26 cellular contexts compared by ENCODE assay signal in genomic region chr17:75828741-75829140, GRCh38. TPM values are rescaled to one million over a fixed set of nuclear protein-coding genes. Genes with fewer than 3 reads are reported as not detected.
A peak's percentile ranks its signal among the peaks of the same experiment; 100 is the strongest.
DNase-seq lines count a peak whose midpoint lies in the region; ATAC-seq, FAIRE-seq and TF ChIP-seq lines count a peak whose summit lies in the region.
"Had no signal": no experiment of that assay in that cellular context is flagged by ENCODE, and none has a peak within 500 bp of the region (broad histone marks: within the 10 kb centered on the region; RNA-seq: fewer than 3 reads in every experiment).

No MANE protein-coding gene starts in this region.

- H3K27me3 ChIP-seq in CD8-positive, alpha-beta T cell (ENCODE audit: insufficient read depth, low read length): no peaks in the 10 kb centered on the region
- no peaks in the 10 kb centered on the region for H3K27me3 ChIP-seq in GM12878 (replicated peaks in 1 of 2; ENCODE audit: control insufficient read depth in 2 of 2, insufficient read depth in 2 of 2, low read length in 1 of 2)
- no peaks in the 10 kb centered on the region for H3K27me3 ChIP-seq in naive thymus-derived CD4-positive, alpha-beta T cell (ENCODE audit: control insufficient read depth in 2 of 2, insufficient read depth in 2 of 2, low read length in 2 of 2)
- H3K27me3 ChIP-seq: adrenal gland had no signal

- H3K36me3 ChIP-seq in CD8-positive, alpha-beta T cell (ENCODE audit: insufficient read depth, low read length): peaks cover 29% of the 10 kb centered on the region
- H3K36me3 ChIP-seq in GM12878 (ENCODE audit: control insufficient read depth in 2 of 2, insufficient read depth in 2 of 2, low read length in 1 of 2): peaks cover 3% of the 10 kb centered on the region in 2 experiments; a peak in 3 of 4 replicates
- peaks cover 4 to 72% (median 14%) of the 10 kb centered on the region in 3 experiments for H3K36me3 ChIP-seq in naive thymus-derived CD4-positive, alpha-beta T cell (ENCODE audit: control insufficient read depth in 2 of 3, insufficient read depth in 3 of 3, low read length in 3 of 3)

- H3K36me3 Mint-ChIP-seq in activated CD8-positive, alpha-beta memory T cell treated with anti-CD3 and anti-CD28 coated beads, Interleukin-2, amount 10 ng/mL, durations not matched to agents 7 days and 5 days: peaks cover 28% of the 10 kb centered on the region
- peaks cover 47% of the 10 kb centered on the region for H3K36me3 Mint-ChIP-seq in CD8-positive, alpha-beta T cell
- H3K36me3 Mint-ChIP-seq in naive thymus-derived CD4-positive, alpha-beta T cell: peaks cover 0 to 13% (median 3%) of the 10 kb centered on the region in 5 donors
- H3K36me3 Mint-ChIP-seq: brain had no signal

- no peak for DNase-seq in activated CD8-positive, alpha-beta memory T cell treated with anti-CD3 and anti-CD28 coated beads, Interleukin-2, amount 10 ng/mL, durations not matched to agents 7 days and 5 days
- DNase-seq in activated CD8-positive, alpha-beta memory T cell treated with anti-CD3 and anti-CD28 coated beads for 24 hours: no peak
- DNase-seq in CD8-positive, alpha-beta T cell: no peak
- DNase-seq in GM12878 (ENCODE audit: low read depth, low spot score): no peak
- DNase-seq in naive thymus-derived CD4-positive, alpha-beta T cell: peak in 1 of 9 donors; percentile 5
- DNase-seq in NCI-H226: no peak
- DNase-seq in NCI-H1092 treated with DMSO at 0.1 percent for 48 hours (lab: John Stamatoyannopoulos, UW): no peak
- no peak for DNase-seq in GM12891 (ENCODE audit: insufficient read length, low spot score)
- DNase-seq: activated CD4-positive, alpha-beta T cell treated with anti-CD3 and anti-CD28 coated beads, Interleukin-2, amount 50 U/mL, for 48 hours; activated T-cell treated with anti-CD3 and anti-CD28 coated beads, Interleukin-2, amount 50 U/mL, for 4 hours; adrenal gland; left colon; midbrain; NCI-H1048; NCI-H187; NCI-H345; NCI-H748 treated with DMSO at 0.1 percent for 48 hours; nephron progenitor cell had no signal

- no peak overlapping the region for H3K9ac ChIP-seq in GM12878 (ENCODE audit: control insufficient read depth, insufficient read depth, low read length)

- WGBS in GM12878 (ENCODE audit: insufficient coverage, insufficient replicate concordance, low lambda C conversion rate, missing lambda C conversion rate): 93% methylated on average over 16 of the region's 19 CpGs

- peaks cover 40% of the 10 kb centered on the region for H3K4me1 ChIP-seq in CD8-positive, alpha-beta T cell (ENCODE audit: insufficient read depth, low read length)
- no peaks in the 10 kb centered on the region for H3K4me1 ChIP-seq in GM12878 (ENCODE audit: control insufficient read depth, insufficient read depth, low read length)
- H3K4me1 ChIP-seq in naive thymus-derived CD4-positive, alpha-beta T cell (ENCODE audit: control insufficient read depth in 2 of 2, insufficient read depth in 2 of 2, low read length in 2 of 2): peaks cover 18 to 21% of the 10 kb centered on the region in 2 donors
- H3K4me1 ChIP-seq: HAP-1 had no signal

- no peak overlapping the region for H3K4me2 ChIP-seq in GM12878 (ENCODE audit: control insufficient read depth, insufficient read depth)
- H3K4me2 ChIP-seq: A549 had no signal

- BruUV-seq in GM12878 (replicated peaks; lab: Mats Ljungman, UMichigan): no TSS peak

- H3K9me3 Mint-ChIP-seq in activated CD8-positive, alpha-beta memory T cell treated with anti-CD3 and anti-CD28 coated beads, Interleukin-2, amount 10 ng/mL, durations not matched to agents 7 days and 5 days (ENCODE audit: low read depth): no peaks in the 10 kb centered on the region
- no peaks in the 10 kb centered on the region for H3K9me3 Mint-ChIP-seq in CD8-positive, alpha-beta T cell
- H3K9me3 Mint-ChIP-seq in naive thymus-derived CD4-positive, alpha-beta T cell: no peaks in the 10 kb centered on the region
- H3K9me3 Mint-ChIP-seq: activated T-cell treated with anti-CD3 and anti-CD28 coated beads, Interleukin-2, amount 50 U/mL, for 4 hours; brain; nephron progenitor cell; T-helper 2 cell treated with Interferon-gamma antibody and Interleukin-4, amounts not matched to agents 5 μg/mL and 100 μg/mL, for 36 hours had no signal

- no peak overlapping the region for H3K4me3 Mint-ChIP-seq in activated CD8-positive, alpha-beta memory T cell treated with anti-CD3 and anti-CD28 coated beads, Interleukin-2, amount 10 ng/mL, durations not matched to agents 7 days and 5 days
- H3K4me3 Mint-ChIP-seq in CD8-positive, alpha-beta T cell: no peak overlapping the region
- no peak overlapping the region for H3K4me3 Mint-ChIP-seq in naive thymus-derived CD4-positive, alpha-beta T cell
- H3K4me3 Mint-ChIP-seq: activated T-cell treated with anti-CD3 and anti-CD28 coated beads, Interleukin-2, amount 50 U/mL, for 4 hours had no signal

- TF ChIP-seq RAD21 in GM12878 (IDR thresholded peaks at IDR 0.05; ENCODE audit: insufficient read depth, low read depth, low read length): no peak

- TF ChIP-seq CTCF in CD8-positive, alpha-beta T cell (IDR thresholded peaks at IDR 0.05): no peak
- TF ChIP-seq CTCF in GM12878 (IDR thresholded peaks at IDR 0.05 in 2 of 3, conservative IDR thresholded peaks at IDR 0.05 in 1 of 3; ENCODE audit: control insufficient read depth in 2 of 3, extremely low read depth in 1 of 3, insufficient read depth in 1 of 3, low read depth in 3 of 3, low read length in 3 of 3): no peak

- H3K27ac ChIP-seq in CD8-positive, alpha-beta T cell (ENCODE audit: low read depth, low read length): peak overlapping the region; percentile 50
- no peak overlapping the region for H3K27ac ChIP-seq in GM12878 (ENCODE audit: control insufficient read depth, insufficient read depth)
- peak overlapping the region; percentile 67 for H3K27ac ChIP-seq in naive thymus-derived CD4-positive, alpha-beta T cell (ENCODE audit: low read depth, low read length)
- H3K27ac ChIP-seq: A549, epithelial cell of prostate, VCaP had no signal

- CTCF ChIA-PET in activated CD8-positive, alpha-beta memory T cell treated with anti-CD3 and anti-CD28 coated beads, Interleukin-2, amount 10 ng/mL, durations not matched to agents 7 days and 5 days (lab: Charles Lee): interaction anchor here (1.0 to 3.4 kb wide), 10 partner anchors 15 to 75 kb away, joined by 3 to 19 read pairs (median 8); partner anchors contain the start of genes GALK1, UNC13D, UNK and WBP2
- CTCF ChIA-PET in CD8-positive, alpha-beta T cell (lab: Charles Lee): interaction anchor here (0.8 to 5.4 kb wide), 11 partner anchors 8 to 203 kb away, joined by 3 to 38 read pairs (median 4); partner anchors contain the start of genes GALK1, UNK and WBP2
- CTCF ChIA-PET in GM12878 (lab: Yijun Ruan, JAX): interaction anchor here (1.0 to 5.9 kb wide), 7 partner anchors 12 to 75 kb away, joined by 3 to 63 read pairs (median 9); partner anchors contain the start of genes GALK1 and UNK
- CTCF ChIA-PET in naive thymus-derived CD4-positive, alpha-beta T cell (lab: Charles Lee): interaction anchor here (0.8 to 4.7 kb wide), 4 partner anchors 12 to 75 kb away, joined by 3 to 30 read pairs (median 10); partner anchors contain the start of gene UNK

- FAIRE-seq in GM12878 (lab: Jason Lieb, UNC): no peak
- no peak for FAIRE-seq in GM12891 (lab: Jason Lieb, UNC)
- FAIRE-seq: A549 had no signal

- RAD21 ChIA-PET in GM12878 (lab: Charles Lee; ENCODE audit: unreplicated experiment): interaction anchor here (1.8 kb wide), 1 partner anchor 75 kb away, joined by 12 read pairs; no protein-coding TSS in a partner anchor

- no peak for TF ChIP-seq EP300 in GM12878 (IDR thresholded peaks at IDR 0.05; ENCODE audit: borderline replicate concordance in 1 of 2, control insufficient read depth in 1 of 2, low read depth in 2 of 2, low read length in 2 of 2)

- intact Hi-C loops in CD8-positive, alpha-beta T cell (cut with DNase I, micrococcal nuclease): loop anchor here (2.0 kb wide), 2 partner anchors 44 to 64 kb away; partner anchors contain the start of genes UNK (in 2 of the 2) and GALK1 (in 1 of the 2)
- intact Hi-C loops in GM12878 (cut with micrococcal nuclease; ENCODE audit: unreplicated experiment): no loop called here
- intact Hi-C loops in naive thymus-derived CD4-positive, alpha-beta T cell (cut with micrococcal nuclease): loop anchor here in 1 of 2 donors (5.0 kb wide), 1 partner anchor 51 kb away; a partner anchor contains a TSS

- no peak overlapping the region for H2AFZ ChIP-seq in GM12878 (ENCODE audit: control insufficient read depth, low read depth, low read length)

- SMC1A ChIA-PET in GM12878 (lab: Charles Lee; ENCODE audit: uncharacterized antibody, unreplicated experiment): no interaction called here

- no peaks in the 10 kb centered on the region for H3K79me2 ChIP-seq in GM12878 (ENCODE audit: control insufficient read depth, insufficient read depth, low read length)

- H4K20me1 ChIP-seq in GM12878 (ENCODE audit: control insufficient read depth, insufficient read depth): no peaks in the 10 kb centered on the region

- H3K4me1 Mint-ChIP-seq in activated CD8-positive, alpha-beta memory T cell treated with anti-CD3 and anti-CD28 coated beads, Interleukin-2, amount 10 ng/mL, durations not matched to agents 7 days and 5 days: peaks cover 29% of the 10 kb centered on the region
- peaks cover 32% of the 10 kb centered on the region for H3K4me1 Mint-ChIP-seq in CD8-positive, alpha-beta T cell (ENCODE audit: low read depth)
- peaks cover 17 to 27% (median 22%) of the 10 kb centered on the region in 7 donors for H3K4me1 Mint-ChIP-seq in naive thymus-derived CD4-positive, alpha-beta T cell

- POLR2A ChIA-PET in CD8-positive, alpha-beta T cell (lab: Charles Lee): interaction anchor here (2.1 to 3.8 kb wide), 3 partner anchors 26 to 64 kb away, joined by 8 to 20 read pairs (median 16); partner anchors contain the start of genes GALK1 and WBP2
- POLR2A ChIA-PET in GM12878 (lab: Charles Lee): interaction anchor here (0.7 kb wide), 1 partner anchor 9 kb away, joined by 6 read pairs; no protein-coding TSS in a partner anchor
- POLR2A ChIA-PET in naive thymus-derived CD4-positive, alpha-beta T cell (lab: Charles Lee): interaction anchor here (1.0 to 8.6 kb wide), 8 partner anchors 10 to 75 kb away, joined by 4 to 77 read pairs (median 6); partner anchors contain the start of genes GALK1, UNC13D and WBP2

- no peaks in the 10 kb centered on the region for H3K27me3 Mint-ChIP-seq in activated CD8-positive, alpha-beta memory T cell treated with anti-CD3 and anti-CD28 coated beads, Interleukin-2, amount 10 ng/mL, durations not matched to agents 7 days and 5 days
- no peaks in the 10 kb centered on the region for H3K27me3 Mint-ChIP-seq in CD8-positive, alpha-beta T cell (ENCODE audit: low read depth)
- no peaks in the 10 kb centered on the region for H3K27me3 Mint-ChIP-seq in naive thymus-derived CD4-positive, alpha-beta T cell
- H3K27me3 Mint-ChIP-seq: B cell, progenitor cell of endocrine pancreas had no signal

- TF ChIP-seq POLR2A in GM12878 (IDR thresholded peaks at IDR 0.05; ENCODE audit: low read depth, low read length) (peak; percentile 48; the same call in 1 of the 2 replicates), GM12891 (IDR thresholded peaks at IDR 0.05; ENCODE audit: low read depth, low read length) (no peak)

- in situ Hi-C loops in GM12878 (cut with MboI): no loop called here

- no peaks in the 10 kb centered on the region for H3K9me3 ChIP-seq in CD8-positive, alpha-beta T cell (ENCODE audit: low read length)
- no peaks in the 10 kb centered on the region for H3K9me3 ChIP-seq in GM12878 (replicated peaks; ENCODE audit: control insufficient read depth, insufficient read depth, low read length)
- H3K9me3 ChIP-seq in naive thymus-derived CD4-positive, alpha-beta T cell (ENCODE audit: control insufficient read depth in 2 of 3, low read length in 3 of 3): no peaks in the 10 kb centered on the region
- H3K9me3 ChIP-seq: A549, adrenal gland, HAP-1 had no signal

- no peak overlapping the region for H3K4me3 ChIP-seq in CD8-positive, alpha-beta T cell (ENCODE audit: low read depth, low read length)
- no peak overlapping the region for H3K4me3 ChIP-seq in GM12878
- H3K4me3 ChIP-seq in naive thymus-derived CD4-positive, alpha-beta T cell (ENCODE audit: low read length): no peak overlapping the region
- H3K4me3 ChIP-seq: A549, adrenal gland, HAP-1 had no signal

- peak overlapping the region; percentile 19 for H3K27ac Mint-ChIP-seq in activated CD8-positive, alpha-beta memory T cell treated with anti-CD3 and anti-CD28 coated beads, Interleukin-2, amount 10 ng/mL, durations not matched to agents 7 days and 5 days
- H3K27ac Mint-ChIP-seq in CD8-positive, alpha-beta T cell: no peak overlapping the region
- no peak overlapping the region for H3K27ac Mint-ChIP-seq in naive thymus-derived CD4-positive, alpha-beta T cell

- ATAC-seq in activated CD8-positive, alpha-beta memory T cell treated with anti-CD3 and anti-CD28 coated beads, Interleukin-2, amount 10 ng/mL, durations not matched to agents 7 days and 5 days: no peak
- no peak for ATAC-seq in CD8-positive, alpha-beta T cell
- no peak for ATAC-seq in GM12878
- no peak for ATAC-seq in naive thymus-derived CD4-positive, alpha-beta T cell
- ATAC-seq: left colon had no signal

RNA-seq across cellular contexts. Expression of gene UNC13D, which starts 15.5 kb away (rescaled TPM):
- total RNA-seq in activated CD8-positive, alpha-beta memory T cell treated with anti-CD3 and anti-CD28 coated beads, Interleukin-2, amount 10 ng/mL, durations not matched to agents 7 days and 5 days: 100 to 1,000 TPM; 212 to 218 TPM
- 100 to 1,000 TPM; 123 to 124 TPM for total RNA-seq in CD8-positive, alpha-beta T cell
- total RNA-seq in GM12878 (2013; cell fraction: nucleolus; rRNA removed): 128 and 142 TPM in 2 replicates
- total RNA-seq in GM12878 (2014; rRNA removed) (37.9 and 45.2 TPM in 2 replicates), GM12878 (2014; rRNA removed; fragmentation: Illumina TruSeq; extraction: Trizol) (10.0 and 10.3 TPM in 2 replicates), GM12878 (2021) (58.6 and 63.9 TPM in 2 replicates)
- 46.6 TPM for polyA plus RNA-seq in GM12878 (2011; ENCODE audit: low read depth)
- polyA plus RNA-seq in GM12878 (2011; rRNA removed) (9.2 and 15.5 TPM in 2 replicates), GM12878 (2014; fragmentation: Illumina TruSeq; extraction: Trizol) (4.0 and 14.4 TPM in 2 replicates), GM12878 (2014; fragmentation: Nextera tagmentation; extraction: Ambion mirVana) (1 to 10 TPM in 1 of 2 experiments, under 1 TPM in 1; 0.32 to 1.6 TPM), GM12878 (2014; rRNA removed) (37.1 and 46.0 TPM in 2 replicates), GM12878 (2016; fragmentation: Nextera tagmentation; extraction: Ambion mirVana) (10 to 100 TPM; 34.9 to 37.4 TPM)
- 11.1 and 15.5 TPM in 2 replicates for polyA plus RNA-seq in GM12878 (2011; cell fraction: cytosol; rRNA removed)
- 157 and 179 TPM in 2 replicates for polyA plus RNA-seq in GM12878 (2011; cell fraction: nucleus; rRNA removed)
- 42.6 and 46.6 TPM in 2 replicates for polyA plus RNA-seq in GM12878 (2012)
- 12.5 and 23.1 TPM in 2 replicates for polyA minus RNA-seq in GM12878 (2011; rRNA and poly(A)+ RNA removed)
- polyA minus RNA-seq in GM12878 (2011; cell fraction: cytosol; rRNA and poly(A)+ RNA removed): 9.7 and 12.6 TPM in 2 replicates
- 47.1 and 66.4 TPM in 2 replicates for polyA minus RNA-seq in GM12878 (2011; cell fraction: nucleus; rRNA and poly(A)+ RNA removed)
- 100 to 1,000 TPM; 145 to 201 (median 152) TPM for total RNA-seq in naive thymus-derived CD4-positive, alpha-beta T cell
- polyA plus RNA-seq in naive thymus-derived CD4-positive, alpha-beta T cell: 10 to 100 TPM; 44.5 to 83.3 TPM
- polyA plus RNA-seq in GM12891 (2012; ENCODE audit: low read depth, missing spikeins): 25.9 TPM

RNA-seq across cellular contexts. Expression of gene WBP2, which starts 26.4 kb away (rescaled TPM):
- total RNA-seq in activated CD8-positive, alpha-beta memory T cell treated with anti-CD3 and anti-CD28 coated beads, Interleukin-2, amount 10 ng/mL, durations not matched to agents 7 days and 5 days: 10 to 100 TPM; 71.3 to 79.1 TPM
- total RNA-seq in CD8-positive, alpha-beta T cell: 10 to 100 TPM; 69.1 to 80.2 TPM
- total RNA-seq in GM12878 (2013; cell fraction: nucleolus; rRNA removed): 24.5 and 27.7 TPM in 2 replicates
- total RNA-seq in GM12878 (2014; rRNA removed) (26.0 and 28.4 TPM in 2 replicates), GM12878 (2014; rRNA removed; fragmentation: Illumina TruSeq; extraction: Trizol) (11.8 and 12.1 TPM in 2 replicates), GM12878 (2021) (53.9 and 56.4 TPM in 2 replicates)
- polyA plus RNA-seq in GM12878 (2011; ENCODE audit: low read depth): 45.2 TPM
- polyA plus RNA-seq in GM12878 (2011; rRNA removed) (12.7 and 18.6 TPM in 2 replicates), GM12878 (2014; fragmentation: Illumina TruSeq; extraction: Trizol) (40.8 and 53.4 TPM in 2 replicates), GM12878 (2014; fragmentation: Nextera tagmentation; extraction: Ambion mirVana) (1 to 10 TPM; 1.5 to 3.0 TPM), GM12878 (2014; rRNA removed) (26.6 and 30.9 TPM in 2 replicates), GM12878 (2016; fragmentation: Nextera tagmentation; extraction: Ambion mirVana) (10 to 100 TPM; 49.8 to 57.3 TPM)
- polyA plus RNA-seq in GM12878 (2011; cell fraction: cytosol; rRNA removed): 18.8 and 21.9 TPM in 2 replicates
- polyA plus RNA-seq in GM12878 (2011; cell fraction: nucleus; rRNA removed): 60.2 and 65.4 TPM in 2 replicates
- polyA plus RNA-seq in GM12878 (2012): 80.3 and 82.1 TPM in 2 replicates
- polyA minus RNA-seq in GM12878 (2011; rRNA and poly(A)+ RNA removed): 20.7 and 21.9 TPM in 2 replicates
- polyA minus RNA-seq in GM12878 (2011; cell fraction: cytosol; rRNA and poly(A)+ RNA removed): 11.9 and 13.1 TPM in 2 replicates
- 21.2 and 23.5 TPM in 2 replicates for polyA minus RNA-seq in GM12878 (2011; cell fraction: nucleus; rRNA and poly(A)+ RNA removed)
- total RNA-seq in naive thymus-derived CD4-positive, alpha-beta T cell: 100 to 1,000 TPM in 3 of 5 experiments, 10 to 100 TPM in 2; 87.7 to 159 (median 112) TPM
- 10 to 100 TPM; 84.8 to 99.4 TPM for polyA plus RNA-seq in naive thymus-derived CD4-positive, alpha-beta T cell
- polyA plus RNA-seq in GM12891 (2012; ENCODE audit: low read depth, missing spikeins): 60.5 TPM

RNA-seq across cellular contexts. Expression of gene UNK, which starts 44.1 kb away (rescaled TPM):
- total RNA-seq in activated CD8-positive, alpha-beta memory T cell treated with anti-CD3 and anti-CD28 coated beads, Interleukin-2, amount 10 ng/mL, durations not matched to agents 7 days and 5 days: 10 to 100 TPM; 32.8 to 33.1 TPM
- 10 to 100 TPM; 37.3 to 42.8 TPM for total RNA-seq in CD8-positive, alpha-beta T cell
- total RNA-seq in GM12878 (2013; cell fraction: nucleolus; rRNA removed): 197 and 212 TPM in 2 replicates
- total RNA-seq in GM12878 (2014; rRNA removed): 26.7 and 32.6 TPM in 2 replicates
- 23.8 and 25.9 TPM in 2 replicates for total RNA-seq in GM12878 (2014; rRNA removed; fragmentation: Illumina TruSeq; extraction: Trizol)
- total RNA-seq in GM12878 (2021): 32.2 and 34.5 TPM in 2 replicates
- 6.2 TPM for polyA plus RNA-seq in GM12878 (2011; ENCODE audit: low read depth)
- polyA plus RNA-seq in GM12878 (2011; rRNA removed): 30.8 and 33.2 TPM in 2 replicates
- polyA plus RNA-seq in GM12878 (2011; cell fraction: cytosol; rRNA removed): 17.2 and 20.1 TPM in 2 replicates
- polyA plus RNA-seq in GM12878 (2011; cell fraction: nucleus; rRNA removed): 36.8 and 48.3 TPM in 2 replicates
- 18.8 and 20.3 TPM in 2 replicates for polyA plus RNA-seq in GM12878 (2012)
- 25.2 and 26.9 TPM in 2 replicates for polyA plus RNA-seq in GM12878 (2014; fragmentation: Illumina TruSeq; extraction: Trizol)
- 10 to 100 TPM in 1 of 2 experiments, 1 to 10 TPM in 1; 8.9 to 11.9 TPM for polyA plus RNA-seq in GM12878 (2014; fragmentation: Nextera tagmentation; extraction: Ambion mirVana)
- 29.7 and 31.1 TPM in 2 replicates for polyA plus RNA-seq in GM12878 (2014; rRNA removed)
- polyA plus RNA-seq in GM12878 (2016; fragmentation: Nextera tagmentation; extraction: Ambion mirVana): 10 to 100 TPM; 27.6 to 27.8 TPM
- polyA minus RNA-seq in GM12878 (2011; rRNA and poly(A)+ RNA removed): 48.5 and 52.4 TPM in 2 replicates
- 11.5 and 12.8 TPM in 2 replicates for polyA minus RNA-seq in GM12878 (2011; cell fraction: cytosol; rRNA and poly(A)+ RNA removed)
- polyA minus RNA-seq in GM12878 (2011; cell fraction: nucleus; rRNA and poly(A)+ RNA removed): 41.1 and 51.5 TPM in 2 replicates
- 10 to 100 TPM; 32.0 to 49.8 (median 41.0) TPM for total RNA-seq in naive thymus-derived CD4-positive, alpha-beta T cell
- polyA plus RNA-seq in naive thymus-derived CD4-positive, alpha-beta T cell: 10 to 100 TPM; 21.5 to 22.1 TPM
- 20.3 TPM for polyA plus RNA-seq in GM12891 (2012; ENCODE audit: low read depth, missing spikeins)

RNA-seq across cellular contexts. Expression of gene TRIM47, which starts 49.6 kb away (rescaled TPM):
- 10 to 100 TPM; 13.4 to 24.3 TPM for total RNA-seq in activated CD8-positive, alpha-beta memory T cell treated with anti-CD3 and anti-CD28 coated beads, Interleukin-2, amount 10 ng/mL, durations not matched to agents 7 days and 5 days
- total RNA-seq in CD8-positive, alpha-beta T cell: 1 to 10 TPM; 1.6 to 1.7 TPM
- total RNA-seq in GM12878 (2013; cell fraction: nucleolus; rRNA removed): 4.6 and 7.4 TPM in 2 replicates
- total RNA-seq in GM12878 (2014; rRNA removed) (9.6 and 9.8 TPM in 2 replicates), GM12878 (2014; rRNA removed; fragmentation: Illumina TruSeq; extraction: Trizol) (3.7 and 4.3 TPM in 2 replicates), GM12878 (2021) (8.6 and 9.8 TPM in 2 replicates)
- 0.16 TPM for polyA plus RNA-seq in GM12878 (2011; ENCODE audit: low read depth)
- polyA plus RNA-seq in GM12878 (2011; rRNA removed) (0.12 and 0.35 TPM in 2 replicates), GM12878 (2014; fragmentation: Illumina TruSeq; extraction: Trizol) (0.84 and 4.6 TPM in 2 replicates), GM12878 (2014; fragmentation: Nextera tagmentation; extraction: Ambion mirVana) (1 to 10 TPM in 1 of 2 experiments, under 1 TPM in 1; 0.79 to 1.8 TPM), GM12878 (2014; rRNA removed) (8.4 and 11.3 TPM in 2 replicates), GM12878 (2016; fragmentation: Nextera tagmentation; extraction: Ambion mirVana) (1 to 10 TPM; 6.1 to 9.7 TPM)
- 0.64 and 0.93 TPM in 2 replicates for polyA plus RNA-seq in GM12878 (2011; cell fraction: cytosol; rRNA removed)
- 0.48 and 1.5 TPM in 2 replicates for polyA plus RNA-seq in GM12878 (2011; cell fraction: nucleus; rRNA removed)
- polyA plus RNA-seq in GM12878 (2012): 0.67 and 0.97 TPM in 2 replicates
- not detected in 2 replicates for polyA minus RNA-seq in GM12878 (2011; rRNA and poly(A)+ RNA removed)
- 0.73 TPM in 1 of 2 replicates, not detected in the other for polyA minus RNA-seq in GM12878 (2011; cell fraction: cytosol; rRNA and poly(A)+ RNA removed)
- polyA minus RNA-seq in GM12878 (2011; cell fraction: nucleus; rRNA and poly(A)+ RNA removed): 0.96 and 0.97 TPM in 2 replicates
- 10 to 100 TPM in 1 of 5 experiments, 1 to 10 TPM in 4; 2.5 to 25.6 (median 8.7) TPM for total RNA-seq in naive thymus-derived CD4-positive, alpha-beta T cell
- 1 to 10 TPM; 6.3 to 7.7 TPM for polyA plus RNA-seq in naive thymus-derived CD4-positive, alpha-beta T cell
- 1.0 TPM for polyA plus RNA-seq in GM12891 (2012; ENCODE audit: low read depth, missing spikeins)
